1 cellular context compared by ENCODE assay signal in the genomic region with DNA sequence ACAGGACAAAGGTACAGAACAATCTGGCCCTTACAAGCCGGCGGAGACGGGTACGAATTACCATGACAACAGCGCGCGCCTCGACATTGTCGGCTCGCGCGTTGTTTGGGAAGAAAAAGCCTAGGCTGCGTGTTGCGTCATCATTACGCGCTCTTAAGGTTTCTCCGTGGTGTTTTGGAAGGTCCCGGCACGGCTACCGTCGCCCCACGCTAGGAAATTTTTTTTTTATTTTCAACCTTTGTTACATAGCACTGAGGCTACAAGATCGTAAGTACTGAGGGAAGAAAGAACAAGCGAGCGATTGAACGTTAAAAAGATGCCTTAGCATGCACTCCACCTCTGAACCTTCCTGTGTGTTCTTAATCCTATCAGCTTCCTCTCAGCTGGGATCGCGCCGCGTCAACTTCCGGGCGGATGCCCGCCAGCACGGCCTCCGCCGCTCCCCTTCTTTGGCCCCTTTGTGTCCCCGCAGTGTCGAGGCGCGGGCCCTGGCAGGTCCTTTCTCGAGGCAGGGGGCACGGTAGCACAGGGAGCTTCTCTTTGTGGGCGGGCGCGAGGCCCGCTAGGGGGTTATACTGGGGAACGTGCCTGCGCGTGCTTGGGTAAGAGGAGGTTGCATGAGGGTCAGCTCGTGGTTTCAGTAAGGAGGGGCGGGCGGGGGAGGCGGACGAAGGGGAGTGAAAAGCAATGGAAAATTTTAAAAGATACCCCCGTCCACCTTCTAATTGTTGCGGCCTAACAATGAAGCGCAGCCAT.
TF ChIP-seq lines count a peak whose summit lies in the region.

A gene with protein sequence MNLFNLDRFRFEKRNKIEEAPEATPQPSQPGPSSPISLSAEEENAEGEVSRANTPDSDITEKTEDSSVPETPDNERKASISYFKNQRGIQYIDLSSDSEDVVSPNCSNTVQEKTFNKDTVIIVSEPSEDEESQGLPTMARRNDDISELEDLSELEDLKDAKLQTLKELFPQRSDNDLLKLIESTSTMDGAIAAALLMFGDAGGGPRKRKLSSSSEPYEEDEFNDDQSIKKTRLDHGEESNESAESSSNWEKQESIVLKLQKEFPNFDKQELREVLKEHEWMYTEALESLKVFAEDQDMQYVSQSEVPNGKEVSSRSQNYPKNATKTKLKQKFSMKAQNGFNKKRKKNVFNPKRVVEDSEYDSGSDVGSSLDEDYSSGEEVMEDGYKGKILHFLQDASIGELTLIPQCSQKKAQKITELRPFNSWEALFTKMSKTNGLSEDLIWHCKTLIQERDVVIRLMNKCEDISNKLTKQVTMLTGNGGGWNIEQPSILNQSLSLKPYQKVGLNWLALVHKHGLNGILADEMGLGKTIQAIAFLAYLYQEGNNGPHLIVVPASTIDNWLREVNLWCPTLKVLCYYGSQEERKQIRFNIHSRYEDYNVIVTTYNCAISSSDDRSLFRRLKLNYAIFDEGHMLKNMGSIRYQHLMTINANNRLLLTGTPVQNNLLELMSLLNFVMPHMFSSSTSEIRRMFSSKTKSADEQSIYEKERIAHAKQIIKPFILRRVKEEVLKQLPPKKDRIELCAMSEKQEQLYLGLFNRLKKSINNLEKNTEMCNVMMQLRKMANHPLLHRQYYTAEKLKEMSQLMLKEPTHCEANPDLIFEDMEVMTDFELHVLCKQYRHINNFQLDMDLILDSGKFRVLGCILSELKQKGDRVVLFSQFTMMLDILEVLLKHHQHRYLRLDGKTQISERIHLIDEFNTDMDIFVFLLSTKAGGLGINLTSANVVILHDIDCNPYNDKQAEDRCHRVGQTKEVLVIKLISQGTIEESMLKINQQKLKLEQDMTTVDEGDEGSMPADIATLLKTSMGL (plus strand): TSS at position 397 of the 756 bp plus-strand sequence. CDS start 530 bp downstream, outside the sequence.

TF ChIP-seq in HepG2, 621 proteins besides CTCF, POLR2A, EP300 and RAD21 (continued from another document and continues in another):
- TF ChIP-seq, protein P1, sequence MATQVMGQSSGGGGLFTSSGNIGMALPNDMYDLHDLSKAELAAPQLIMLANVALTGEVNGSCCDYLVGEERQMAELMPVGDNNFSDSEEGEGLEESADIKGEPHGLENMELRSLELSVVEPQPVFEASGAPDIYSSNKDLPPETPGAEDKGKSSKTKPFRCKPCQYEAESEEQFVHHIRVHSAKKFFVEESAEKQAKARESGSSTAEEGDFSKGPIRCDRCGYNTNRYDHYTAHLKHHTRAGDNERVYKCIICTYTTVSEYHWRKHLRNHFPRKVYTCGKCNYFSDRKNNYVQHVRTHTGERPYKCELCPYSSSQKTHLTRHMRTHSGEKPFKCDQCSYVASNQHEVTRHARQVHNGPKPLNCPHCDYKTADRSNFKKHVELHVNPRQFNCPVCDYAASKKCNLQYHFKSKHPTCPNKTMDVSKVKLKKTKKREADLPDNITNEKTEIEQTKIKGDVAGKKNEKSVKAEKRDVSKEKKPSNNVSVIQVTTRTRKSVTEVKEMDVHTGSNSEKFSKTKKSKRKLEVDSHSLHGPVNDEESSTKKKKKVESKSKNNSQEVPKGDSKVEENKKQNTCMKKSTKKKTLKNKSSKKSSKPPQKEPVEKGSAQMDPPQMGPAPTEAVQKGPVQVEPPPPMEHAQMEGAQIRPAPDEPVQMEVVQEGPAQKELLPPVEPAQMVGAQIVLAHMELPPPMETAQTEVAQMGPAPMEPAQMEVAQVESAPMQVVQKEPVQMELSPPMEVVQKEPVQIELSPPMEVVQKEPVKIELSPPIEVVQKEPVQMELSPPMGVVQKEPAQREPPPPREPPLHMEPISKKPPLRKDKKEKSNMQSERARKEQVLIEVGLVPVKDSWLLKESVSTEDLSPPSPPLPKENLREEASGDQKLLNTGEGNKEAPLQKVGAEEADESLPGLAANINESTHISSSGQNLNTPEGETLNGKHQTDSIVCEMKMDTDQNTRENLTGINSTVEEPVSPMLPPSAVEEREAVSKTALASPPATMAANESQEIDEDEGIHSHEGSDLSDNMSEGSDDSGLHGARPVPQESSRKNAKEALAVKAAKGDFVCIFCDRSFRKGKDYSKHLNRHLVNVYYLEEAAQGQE (IDR thresholded peaks at IDR 0.05; ENCODE audit: borderline replicate concordance in 1 of 2, low read depth in 1 of 2, low read length in 2 of 2), result peak in 1 of 2 experiments; percentile 50; a peak in 1 of 4 replicates
- no peak; the same call in 1 of the 2 replicates for TF ChIP-seq NR2F6 (IDR thresholded peaks at IDR 0.05)
- TF ChIP-seq NR2F6 (CRISPR knock-in tag; IDR thresholded peaks at IDR 0.05), result peak; percentile 25; the same call in 1 of the 2 replicates
- TF ChIP-seq CC2D1A (CRISPR knock-in tag; IDR thresholded peaks at IDR 0.05), result no peak
- TF ChIP-seq, protein P2, sequence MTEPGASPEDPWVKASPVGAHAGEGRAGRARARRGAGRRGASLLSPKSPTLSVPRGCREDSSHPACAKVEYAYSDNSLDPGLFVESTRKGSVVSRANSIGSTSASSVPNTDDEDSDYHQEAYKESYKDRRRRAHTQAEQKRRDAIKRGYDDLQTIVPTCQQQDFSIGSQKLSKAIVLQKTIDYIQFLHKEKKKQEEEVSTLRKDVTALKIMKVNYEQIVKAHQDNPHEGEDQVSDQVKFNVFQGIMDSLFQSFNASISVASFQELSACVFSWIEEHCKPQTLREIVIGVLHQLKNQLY (CRISPR knock-in tag; IDR thresholded peaks at IDR 0.05), result 0 out of 2 replicates have a peak, but pooled peaks have one; percentile 15
- TF ChIP-seq, protein P3, sequence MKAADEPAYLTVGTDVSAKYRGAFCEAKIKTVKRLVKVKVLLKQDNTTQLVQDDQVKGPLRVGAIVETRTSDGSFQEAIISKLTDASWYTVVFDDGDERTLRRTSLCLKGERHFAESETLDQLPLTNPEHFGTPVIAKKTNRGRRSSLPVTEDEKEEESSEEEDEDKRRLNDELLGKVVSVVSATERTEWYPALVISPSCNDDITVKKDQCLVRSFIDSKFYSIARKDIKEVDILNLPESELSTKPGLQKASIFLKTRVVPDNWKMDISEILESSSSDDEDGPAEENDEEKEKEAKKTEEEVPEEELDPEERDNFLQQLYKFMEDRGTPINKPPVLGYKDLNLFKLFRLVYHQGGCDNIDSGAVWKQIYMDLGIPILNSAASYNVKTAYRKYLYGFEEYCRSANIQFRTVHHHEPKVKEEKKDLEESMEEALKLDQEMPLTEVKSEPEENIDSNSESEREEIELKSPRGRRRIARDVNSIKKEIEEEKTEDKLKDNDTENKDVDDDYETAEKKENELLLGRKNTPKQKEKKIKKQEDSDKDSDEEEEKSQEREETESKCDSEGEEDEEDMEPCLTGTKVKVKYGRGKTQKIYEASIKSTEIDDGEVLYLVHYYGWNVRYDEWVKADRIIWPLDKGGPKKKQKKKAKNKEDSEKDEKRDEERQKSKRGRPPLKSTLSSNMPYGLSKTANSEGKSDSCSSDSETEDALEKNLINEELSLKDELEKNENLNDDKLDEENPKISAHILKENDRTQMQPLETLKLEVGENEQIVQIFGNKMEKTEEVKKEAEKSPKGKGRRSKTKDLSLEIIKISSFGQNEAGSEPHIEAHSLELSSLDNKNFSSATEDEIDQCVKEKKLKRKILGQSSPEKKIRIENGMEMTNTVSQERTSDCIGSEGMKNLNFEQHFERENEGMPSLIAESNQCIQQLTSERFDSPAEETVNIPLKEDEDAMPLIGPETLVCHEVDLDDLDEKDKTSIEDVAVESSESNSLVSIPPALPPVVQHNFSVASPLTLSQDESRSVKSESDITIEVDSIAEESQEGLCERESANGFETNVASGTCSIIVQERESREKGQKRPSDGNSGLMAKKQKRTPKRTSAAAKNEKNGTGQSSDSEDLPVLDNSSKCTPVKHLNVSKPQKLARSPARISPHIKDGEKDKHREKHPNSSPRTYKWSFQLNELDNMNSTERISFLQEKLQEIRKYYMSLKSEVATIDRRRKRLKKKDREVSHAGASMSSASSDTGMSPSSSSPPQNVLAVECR (CRISPR knock-in tag; IDR thresholded peaks at IDR 0.05; ENCODE audit: borderline replicate concordance), result peak; percentile 91
- peak; percentile 68; the same call in 1 of the 2 replicates for TF ChIP-seq NFATC3 (CRISPR knock-in tag; IDR thresholded peaks at IDR 0.05)
- TF ChIP-seq, protein P4, sequence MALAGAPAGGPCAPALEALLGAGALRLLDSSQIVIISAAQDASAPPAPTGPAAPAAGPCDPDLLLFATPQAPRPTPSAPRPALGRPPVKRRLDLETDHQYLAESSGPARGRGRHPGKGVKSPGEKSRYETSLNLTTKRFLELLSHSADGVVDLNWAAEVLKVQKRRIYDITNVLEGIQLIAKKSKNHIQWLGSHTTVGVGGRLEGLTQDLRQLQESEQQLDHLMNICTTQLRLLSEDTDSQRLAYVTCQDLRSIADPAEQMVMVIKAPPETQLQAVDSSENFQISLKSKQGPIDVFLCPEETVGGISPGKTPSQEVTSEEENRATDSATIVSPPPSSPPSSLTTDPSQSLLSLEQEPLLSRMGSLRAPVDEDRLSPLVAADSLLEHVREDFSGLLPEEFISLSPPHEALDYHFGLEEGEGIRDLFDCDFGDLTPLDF (CRISPR knock-in tag; IDR thresholded peaks at IDR 0.05), result peak; percentile 85
- TF ChIP-seq NFRKB (IDR thresholded peaks at IDR 0.05), result no peak
- TF ChIP-seq GABPB1 (CRISPR knock-in tag; IDR thresholded peaks at IDR 0.05), result peak; percentile 97
- TF ChIP-seq SRY (CRISPR knock-in tag; IDR thresholded peaks at IDR 0.05), result peak; percentile 83; the same call in 1 of the 2 replicates
- no peak for TF ChIP-seq SMAD1 (CRISPR knock-in tag; IDR thresholded peaks at IDR 0.05; ENCODE audit: borderline replicate concordance, low read depth)
- TF ChIP-seq CREB1 (IDR thresholded peaks at IDR 0.05), result peak; percentile 94
- peak; percentile 99 for TF ChIP-seq CREB1 (CRISPR knock-in tag; IDR thresholded peaks at IDR 0.05)
- peak; percentile 72; the same call in 1 of the 2 replicates for TF ChIP-seq FOXK1 (CRISPR knock-in tag; IDR thresholded peaks at IDR 0.05; ENCODE audit: borderline replicate concordance, low read depth)
- TF ChIP-seq CENPT (CRISPR knock-in tag; IDR thresholded peaks at IDR 0.05; ENCODE audit: low read depth), result no peak; the same call in 1 of the 2 replicates
- TF ChIP-seq ZBTB7B (CRISPR knock-in tag; IDR thresholded peaks at IDR 0.05), result peak; percentile 81; the same call in 1 of the 2 replicates
- TF ChIP-seq, protein P5, sequence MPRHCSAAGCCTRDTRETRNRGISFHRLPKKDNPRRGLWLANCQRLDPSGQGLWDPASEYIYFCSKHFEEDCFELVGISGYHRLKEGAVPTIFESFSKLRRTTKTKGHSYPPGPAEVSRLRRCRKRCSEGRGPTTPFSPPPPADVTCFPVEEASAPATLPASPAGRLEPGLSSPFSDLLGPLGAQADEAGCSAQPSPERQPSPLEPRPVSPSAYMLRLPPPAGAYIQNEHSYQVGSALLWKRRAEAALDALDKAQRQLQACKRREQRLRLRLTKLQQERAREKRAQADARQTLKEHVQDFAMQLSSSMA (CRISPR knock-in tag; IDR thresholded peaks at IDR 0.05), result no peak
- peak; percentile 64; the same call in 1 of the 2 replicates for TF ChIP-seq ZNF225 (CRISPR knock-in tag; IDR thresholded peaks at IDR 0.05)
- TF ChIP-seq ZNF501 (CRISPR knock-in tag; IDR thresholded peaks at IDR 0.05), result peak; percentile 90
- TF ChIP-seq FOXM1 (CRISPR knock-in tag; IDR thresholded peaks at IDR 0.05), result 0 out of 2 replicates have a peak, but pooled peaks have one; percentile 23
- peak; percentile 85; the same call in 1 of the 2 replicates for TF ChIP-seq ZNF558 (CRISPR knock-in tag; IDR thresholded peaks at IDR 0.05; ENCODE audit: borderline replicate concordance)
- TF ChIP-seq, protein P6, sequence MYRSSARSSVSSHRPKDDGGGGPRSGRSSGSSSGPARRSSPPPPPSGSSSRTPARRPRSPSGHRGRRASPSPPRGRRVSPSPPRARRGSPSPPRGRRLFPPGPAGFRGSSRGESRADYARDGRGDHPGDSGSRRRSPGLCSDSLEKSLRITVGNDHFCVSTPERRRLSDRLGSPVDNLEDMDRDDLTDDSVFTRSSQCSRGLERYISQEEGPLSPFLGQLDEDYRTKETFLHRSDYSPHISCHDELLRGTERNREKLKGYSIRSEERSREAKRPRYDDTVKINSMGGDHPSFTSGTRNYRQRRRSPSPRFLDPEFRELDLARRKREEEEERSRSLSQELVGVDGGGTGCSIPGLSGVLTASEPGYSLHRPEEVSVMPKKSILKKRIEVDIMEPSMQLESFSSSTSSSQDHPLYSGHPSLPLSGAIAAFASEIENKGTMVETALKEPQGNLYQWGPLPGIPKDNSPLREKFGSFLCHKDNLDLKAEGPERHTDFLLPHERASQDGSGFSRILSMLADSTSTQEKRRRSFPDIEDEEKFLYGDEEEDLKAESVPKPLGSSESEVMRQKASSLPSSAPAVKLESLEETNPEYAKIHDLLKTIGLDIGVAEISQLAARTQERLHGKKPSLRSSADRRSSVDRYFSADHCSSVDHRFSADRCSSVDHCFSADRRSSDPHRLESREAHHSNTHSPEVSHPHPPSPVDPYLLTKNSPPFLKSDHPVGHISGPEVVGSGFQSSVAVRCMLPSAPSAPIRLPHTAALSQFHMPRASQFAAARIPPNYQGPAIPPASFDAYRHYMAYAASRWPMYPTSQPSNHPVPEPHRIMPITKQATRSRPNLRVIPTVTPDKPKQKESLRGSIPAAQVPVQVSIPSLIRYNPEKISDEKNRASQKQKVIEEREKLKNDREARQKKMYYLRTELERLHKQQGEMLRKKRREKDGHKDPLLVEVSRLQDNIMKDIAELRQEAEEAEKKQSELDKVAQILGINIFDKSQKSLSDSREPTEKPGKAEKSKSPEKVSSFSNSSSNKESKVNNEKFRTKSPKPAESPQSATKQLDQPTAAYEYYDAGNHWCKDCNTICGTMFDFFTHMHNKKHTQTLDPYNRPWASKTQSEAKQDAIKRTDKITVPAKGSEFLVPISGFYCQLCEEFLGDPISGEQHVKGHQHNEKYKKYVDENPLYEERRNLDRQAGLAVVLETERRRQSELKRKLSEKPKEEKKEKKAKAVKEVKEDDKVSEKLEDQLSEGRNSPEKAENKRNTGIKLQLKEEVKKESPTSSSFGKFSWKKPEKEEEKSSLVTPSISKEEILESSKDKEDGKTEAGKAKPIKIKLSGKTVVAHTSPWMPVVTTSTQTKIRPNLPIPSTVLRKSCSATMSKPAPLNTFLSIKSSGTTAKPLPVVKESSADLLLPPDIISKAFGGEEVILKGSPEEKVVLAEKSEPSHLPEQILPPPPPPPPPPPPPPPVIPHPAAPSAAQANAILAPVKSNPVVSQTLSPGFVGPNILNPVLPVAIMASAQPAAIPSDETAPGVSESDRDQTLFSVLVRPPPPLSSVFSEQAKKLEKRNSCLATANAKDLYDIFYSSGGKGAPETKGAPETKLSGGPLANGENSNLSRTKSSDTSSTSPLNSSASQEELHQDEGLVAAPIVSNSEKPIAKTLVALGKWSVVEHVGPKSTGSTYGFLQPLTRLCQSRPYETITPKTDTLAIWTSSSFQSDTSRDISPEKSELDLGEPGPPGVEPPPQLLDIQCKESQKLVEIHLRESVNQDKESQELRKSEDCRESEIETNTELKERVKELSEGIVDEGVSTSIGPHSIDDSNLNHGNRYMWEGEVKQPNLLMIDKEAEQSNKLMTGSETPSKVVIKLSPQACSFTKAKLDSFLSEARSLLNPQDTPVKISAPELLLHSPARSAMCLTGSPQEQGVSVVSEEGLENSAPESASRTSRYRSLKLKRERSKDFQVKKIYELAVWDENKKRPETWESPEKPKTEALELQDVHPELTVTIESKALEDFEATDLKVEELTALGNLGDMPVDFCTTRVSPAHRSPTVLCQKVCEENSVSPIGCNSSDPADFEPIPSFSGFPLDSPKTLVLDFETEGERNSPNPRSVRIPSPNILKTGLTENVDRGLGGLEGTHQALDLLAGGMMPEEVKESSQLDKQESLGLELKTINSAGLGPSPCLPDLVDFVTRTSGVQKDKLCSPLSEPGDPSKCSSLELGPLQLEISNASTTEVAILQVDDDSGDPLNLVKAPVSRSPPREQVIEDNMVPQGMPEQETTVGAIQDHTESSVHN (CRISPR knock-in tag; IDR thresholded peaks at IDR 0.05), result peak; percentile 69; the same call in 1 of the 2 replicates
- TF ChIP-seq ZNF274 (CRISPR knock-in tag; IDR thresholded peaks at IDR 0.05), result peak; percentile 89
